In the genomic region with DNA sequence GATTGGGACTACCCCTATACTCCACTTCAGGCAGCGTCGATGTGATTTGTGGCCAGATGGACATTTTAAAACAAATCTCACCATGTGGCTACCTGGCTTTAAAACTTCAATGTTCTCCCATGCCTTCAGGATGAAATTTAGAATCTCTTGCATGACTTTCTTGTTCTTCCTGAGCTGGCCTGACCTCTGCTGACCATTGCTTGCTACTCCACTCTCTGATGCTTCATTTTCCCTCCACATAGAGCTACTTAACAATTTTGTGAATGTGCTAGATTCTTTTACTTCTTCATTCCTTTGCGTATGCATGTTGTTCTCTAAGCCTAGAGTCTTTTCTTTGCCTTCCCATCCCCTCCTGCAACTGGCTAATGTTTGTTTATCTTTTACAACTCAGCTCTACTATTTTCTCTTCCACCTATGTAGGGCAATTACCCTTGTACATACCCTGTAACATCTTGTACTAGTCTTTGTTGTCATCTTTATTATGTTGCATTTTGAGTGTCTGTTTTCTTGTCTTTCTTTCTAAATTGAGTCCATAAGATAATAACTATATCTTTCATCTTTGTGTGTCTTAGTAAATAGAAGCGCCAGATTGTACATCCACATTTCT, we compare ENCODE assay signal across 7 cellular contexts. TPM values are rescaled to one million over a fixed set of nuclear protein-coding genes. Genes with fewer than 3 reads are reported as not detected.
A peak's percentile ranks its signal among the peaks of the same experiment; 100 is the strongest.
DNase-seq lines count a peak whose midpoint lies in the region; TF ChIP-seq lines count a peak whose summit lies in the region.

No MANE protein-coding gene starts in this region.

- H3K36me3 ChIP-seq in DOHH2 (ENCODE audit: control insufficient read depth, low read length) (peaks cover 55% of the 10 kb centered on the region), stomach (peaks cover 18 to 73% (median 69%) of the 10 kb centered on the region in 4 donors)

- no peak overlapping the region for H3K27ac ChIP-seq in DOHH2 (ENCODE audit: low read depth, low read length)
- no peak overlapping the region for H3K27ac ChIP-seq in stomach

- H3K4me3 Mint-ChIP-seq in glutamatergic neuron (ENCODE audit: unreplicated experiment) = no peak overlapping the region

- H3K4me1 Mint-ChIP-seq in glutamatergic neuron (ENCODE audit: low read depth, unreplicated experiment) = peaks cover 3% of the 10 kb centered on the region

- no peaks in the 10 kb centered on the region for H3K27me3 Mint-ChIP-seq in glutamatergic neuron (ENCODE audit: unreplicated experiment)

- H3K27me3 ChIP-seq in DOHH2 (ENCODE audit: control insufficient read depth, low read length) = no peaks in the 10 kb centered on the region
- no peaks in the 10 kb centered on the region for H3K27me3 ChIP-seq in stomach

- H3K9me3 Mint-ChIP-seq in glutamatergic neuron (ENCODE audit: unreplicated experiment) = no peaks in the 10 kb centered on the region

- 0 out of 2 replicates have a peak, but pooled peaks cover 6% of the 10 kb centered on the region for H3F3A ChIP-seq in DOHH2 (ENCODE audit: control insufficient read depth, insufficient read depth)

- H3K4me3 ChIP-seq in DOHH2 (ENCODE audit: low read length) = no peak overlapping the region
- no peak overlapping the region for H3K4me3 ChIP-seq in WI38 (ENCODE audit: low read depth, low read length)
- no peak overlapping the region for H3K4me3 ChIP-seq in stomach

- 82 to 91% (median 87%) methylated on average over 4 of the region's 4 CpGs for WGBS in stomach, 5 donors

- no peak for TF ChIP-seq EP300 in stomach (IDR thresholded peaks at IDR 0.05)

- no peaks in the 10 kb centered on the region for H3K36me3 Mint-ChIP-seq in glutamatergic neuron (ENCODE audit: unreplicated experiment)

- H3K9me3 ChIP-seq in DOHH2 (ENCODE audit: control insufficient read depth, insufficient read depth, low read length) = no peaks in the 10 kb centered on the region
- H3K9me3 ChIP-seq in stomach = no peaks in the 10 kb centered on the region

- H3K4me1 ChIP-seq in DOHH2 (ENCODE audit: control insufficient read depth, low read length) (no peaks in the 10 kb centered on the region), stomach (no peaks in the 10 kb centered on the region)

- H3K9me2 ChIP-seq in DOHH2 (replicated peaks; ENCODE audit: control insufficient read depth, low read length) = no peaks in the 10 kb centered on the region

- TF ChIP-seq CTCF in DOHH2 (IDR thresholded peaks at IDR 0.05; ENCODE audit: low read depth, low read length, poor library complexity, severe bottlenecking) (peak; percentile 55), WI38 (IDR thresholded peaks at IDR 0.05; ENCODE audit: low read depth, low read length) (peak; percentile 60), glutamatergic neuron (IDR thresholded peaks at IDR 0.05; ENCODE audit: partially characterized antibody, unreplicated experiment) (peak; percentile 59), stomach (IDR thresholded peaks at IDR 0.05) (peak in 5 of 7 experiments; percentile 12 to 40 (median 32))

- H4K20me1 ChIP-seq in DOHH2 (ENCODE audit: control insufficient read depth, insufficient read depth, low read depth, low read length) = peaks cover 4% of the 10 kb centered on the region; the same call in 1 of the 2 replicates

- no peak for TF ChIP-seq POLR2A in stomach (IDR thresholded peaks at IDR 0.05)

- H3K79me2 ChIP-seq in DOHH2 (ENCODE audit: control insufficient read depth, low read length) = peaks cover 18% of the 10 kb centered on the region

- no peak overlapping the region for H3K4me2 ChIP-seq in DOHH2 (ENCODE audit: low read length)

- no peak overlapping the region for H3K27ac Mint-ChIP-seq in glutamatergic neuron (ENCODE audit: unreplicated experiment)

- DNase-seq in HT1080 (ENCODE audit: low read depth) = peak; percentile 30
- DNase-seq in glutamatergic neuron = peak; percentile 39
- no peak for DNase-seq in stomach
- DNase-seq in T1000 (lab: John Stamatoyannopoulos, UW) = no peak
- DNase-seq in NCI-H1092 (lab: John Stamatoyannopoulos, UW) = no peak

- intact Hi-C loops in stomach (cut with DNase I; ENCODE audit: low total_unique reads) = no loop called here

RNA-seq across cellular contexts. Expression of a gene that starts 41.2 kb away (rescaled TPM):
- 14.0 and 14.1 TPM in 2 replicates for total RNA-seq in HT1080 (2014; rRNA removed; shearing (Covaris generic))
- polyA plus RNA-seq in HT1080 (2015; cell fraction: cytosol; rRNA removed) = 16.8 and 23.2 TPM in 2 replicates
- 62.4 and 66.8 TPM in 2 replicates for polyA plus RNA-seq in HT1080 (2015; cell fraction: nucleus; rRNA removed)
- total RNA-seq in glutamatergic neuron (ENCODE audit: unreplicated experiment) = 99.9 TPM
- total RNA-seq in stomach = 100 to 1,000 TPM in 1 of 5 donors, 10 to 100 TPM in 4; 29.2 to 114 (median 70.4) TPM
- polyA plus RNA-seq in stomach = 10 to 100 TPM; 11.9 to 13.7 (median 12.5) TPM

Comparison
In these comparisons a context has a peak if more than half of its experiments do, and no peak if none do; other contexts are left out.
1. DNase-seq: peak in HT1080 (single experiment) and glutamatergic neuron (single experiment); none in stomach (single experiment), T1000 (single experiment) and NCI-H1092 (single experiment).
2. Peak in every context shown above with its lines, with median percentiles within 50 percentile points of each other: CTCF ChIP-seq.